In the genomic region with DNA sequence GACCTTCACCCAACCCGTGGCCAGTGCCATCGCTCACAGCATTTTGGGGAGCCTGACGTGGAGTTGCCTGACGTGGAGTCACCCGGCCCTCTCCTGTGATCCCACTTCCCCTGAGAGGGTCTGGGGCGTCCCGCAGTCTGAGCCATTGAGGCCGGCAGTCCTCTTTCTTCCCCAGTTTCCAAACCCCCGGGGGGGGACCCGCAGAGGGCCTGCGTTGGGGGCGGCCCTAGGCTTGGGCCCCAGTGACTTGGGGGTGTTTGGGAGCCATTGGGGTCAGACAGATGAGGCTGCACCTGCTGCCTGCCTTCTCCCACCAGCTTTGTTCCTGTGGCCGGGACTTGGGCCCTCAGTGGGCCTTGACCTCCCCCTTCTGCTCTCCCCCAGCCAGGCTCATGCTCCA, we compare ENCODE assay signal across 1 cellular context.
TF ChIP-seq lines count a peak whose summit lies in the region.

No MANE protein-coding gene starts in this region.

TF ChIP-seq in IMR-90, 13 proteins besides CTCF, POLR2A, EP300 and RAD21:
- TF ChIP-seq NFE2L2 (IDR thresholded peaks at IDR 0.05; ENCODE audit: low read depth, low read length) (no peak), SMC3 (IDR thresholded peaks at IDR 0.05; ENCODE audit: low read depth, low read length) (no peak), CHD1 (IDR thresholded peaks at IDR 0.05; ENCODE audit: low read depth, low read length) (no peak)
- TF ChIP-seq, protein P1, sequence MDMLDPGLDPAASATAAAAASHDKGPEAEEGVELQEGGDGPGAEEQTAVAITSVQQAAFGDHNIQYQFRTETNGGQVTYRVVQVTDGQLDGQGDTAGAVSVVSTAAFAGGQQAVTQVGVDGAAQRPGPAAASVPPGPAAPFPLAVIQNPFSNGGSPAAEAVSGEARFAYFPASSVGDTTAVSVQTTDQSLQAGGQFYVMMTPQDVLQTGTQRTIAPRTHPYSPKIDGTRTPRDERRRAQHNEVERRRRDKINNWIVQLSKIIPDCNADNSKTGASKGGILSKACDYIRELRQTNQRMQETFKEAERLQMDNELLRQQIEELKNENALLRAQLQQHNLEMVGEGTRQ (IDR thresholded peaks at IDR 0.05; ENCODE audit: low read depth, low read length): no peak
- TF ChIP-seq, protein P2, sequence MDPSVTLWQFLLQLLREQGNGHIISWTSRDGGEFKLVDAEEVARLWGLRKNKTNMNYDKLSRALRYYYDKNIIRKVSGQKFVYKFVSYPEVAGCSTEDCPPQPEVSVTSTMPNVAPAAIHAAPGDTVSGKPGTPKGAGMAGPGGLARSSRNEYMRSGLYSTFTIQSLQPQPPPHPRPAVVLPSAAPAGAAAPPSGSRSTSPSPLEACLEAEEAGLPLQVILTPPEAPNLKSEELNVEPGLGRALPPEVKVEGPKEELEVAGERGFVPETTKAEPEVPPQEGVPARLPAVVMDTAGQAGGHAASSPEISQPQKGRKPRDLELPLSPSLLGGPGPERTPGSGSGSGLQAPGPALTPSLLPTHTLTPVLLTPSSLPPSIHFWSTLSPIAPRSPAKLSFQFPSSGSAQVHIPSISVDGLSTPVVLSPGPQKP (IDR thresholded peaks at IDR 0.05; ENCODE audit: borderline replicate concordance, low read depth, low read length): no peak
